9 cellular contexts compared by ENCODE assay signal in the genomic region with DNA sequence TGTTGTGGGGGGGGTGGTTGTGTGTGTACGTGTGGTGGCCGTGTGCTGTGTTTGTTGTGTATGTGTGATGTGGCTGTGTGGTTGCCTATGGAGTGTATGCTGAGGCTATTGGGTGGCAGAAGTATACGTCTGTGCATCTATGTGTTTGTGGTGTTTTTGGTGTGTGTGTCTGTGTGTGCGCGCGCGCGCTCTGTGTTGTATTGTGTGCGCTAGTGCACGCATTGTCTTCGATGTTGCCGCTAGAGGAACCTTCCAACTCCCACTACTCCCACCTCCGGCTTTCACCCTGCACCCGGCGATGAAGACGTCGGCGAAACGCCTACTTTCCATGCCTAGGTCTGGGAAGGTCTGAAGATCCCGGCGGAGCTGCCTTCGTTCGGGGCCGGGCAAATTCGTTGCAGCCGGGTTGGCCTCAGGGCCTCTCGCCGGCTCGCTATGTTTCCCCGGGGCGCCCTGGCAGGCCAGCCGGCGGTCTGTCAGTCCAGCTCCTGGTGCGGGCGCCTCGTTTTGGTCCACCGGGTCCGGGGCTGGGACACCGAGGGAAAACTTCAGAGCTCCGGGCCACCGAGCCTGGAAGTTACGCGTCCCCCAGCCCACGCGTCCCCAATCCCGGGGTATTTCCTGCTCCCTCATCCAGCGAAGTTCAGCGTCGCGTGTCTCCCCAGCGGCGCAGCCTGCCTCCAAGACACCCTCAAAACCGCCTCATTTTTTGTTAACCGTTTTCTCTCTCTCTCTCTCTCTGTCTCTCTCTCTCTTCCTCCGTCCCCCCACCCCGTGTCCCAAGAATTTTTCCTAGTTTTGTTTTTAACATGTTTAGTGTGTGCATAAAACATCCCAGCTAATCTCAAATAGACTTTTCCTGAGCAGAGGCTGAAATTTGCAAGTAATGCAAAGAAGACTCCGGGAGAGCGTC. TPM values are rescaled to one million over a fixed set of nuclear protein-coding genes. Genes with fewer than 3 reads are reported as not detected.
DNase-seq lines count a peak whose midpoint lies in the region; ATAC-seq and TF ChIP-seq lines count a peak whose summit lies in the region.
"Had no signal": no experiment of that assay in that cellular context is flagged by ENCODE, and none has a peak within 500 bp of the region (broad histone marks: within the 10 kb centered on the region; RNA-seq: fewer than 3 reads in every experiment).

No MANE protein-coding gene starts in this region.

- ATAC-seq in GM23338, result peak; percentile 11
- ATAC-seq in naive thymus-derived CD4-positive, alpha-beta T cell, result no peak
- no peak for ATAC-seq in HG02642 (IDR thresholded peaks at IDR 0.05; ENCODE audit: poor library complexity, unreplicated experiment)

- H3K4me3 Mint-ChIP-seq in CD14-positive monocyte (peak overlapping the region; percentile 73 to 94), GM23338 (peak overlapping the region; percentile 65)
- peak overlapping the region; percentile 57 to 83 (median 77) for H3K4me3 Mint-ChIP-seq in naive thymus-derived CD4-positive, alpha-beta T cell

- peaks cover 60 to 82% (median 79%) of the 10 kb centered on the region in 3 donors for H3K27me3 Mint-ChIP-seq in CD14-positive monocyte (ENCODE audit: low read depth in 3 of 3)
- peaks cover 86% of the 10 kb centered on the region for H3K27me3 Mint-ChIP-seq in GM23338 (ENCODE audit: insufficient read depth, low read depth, poor library complexity)
- H3K27me3 Mint-ChIP-seq in naive thymus-derived CD4-positive, alpha-beta T cell, result peaks cover 61 to 75% (median 68%) of the 10 kb centered on the region in 5 donors

- H3K79me2 ChIP-seq in GM23338 (replicated peaks; ENCODE audit: insufficient read depth), result no peaks in the 10 kb centered on the region

- intact Hi-C loops in CD14-positive monocyte (cut with micrococcal nuclease), result no loop called here
- intact Hi-C loops in naive thymus-derived CD4-positive, alpha-beta T cell (cut with micrococcal nuclease), result loop anchor here in 1 of 2 donors (1.0 to 10.0 kb wide), 4 partner anchors 8 to 1349 kb away; a partner anchor contains a TSS

- H3K4me1 Mint-ChIP-seq in CD14-positive monocyte, result peaks cover 68% of the 10 kb centered on the region
- H3K4me1 Mint-ChIP-seq in GM23338, result peaks cover 37% of the 10 kb centered on the region
- peaks cover 13 to 44% (median 36%) of the 10 kb centered on the region in 7 donors for H3K4me1 Mint-ChIP-seq in naive thymus-derived CD4-positive, alpha-beta T cell

- H3K36me3 Mint-ChIP-seq in CD14-positive monocyte, result peaks cover 17 to 31% of the 10 kb centered on the region in 2 donors
- H3K36me3 Mint-ChIP-seq in GM23338 (ENCODE audit: low read depth), result no peaks in the 10 kb centered on the region
- peaks cover 0 to 5% (median 3%) of the 10 kb centered on the region in 5 donors for H3K36me3 Mint-ChIP-seq in naive thymus-derived CD4-positive, alpha-beta T cell

- TF ChIP-seq CTCF in CD14-positive monocyte (IDR thresholded peaks at IDR 0.05), result no peak
- TF ChIP-seq CTCF in GM23338 (conservative IDR thresholded peaks at IDR 0.05; ENCODE audit: low read depth in 2 of 2), result no peak
- TF ChIP-seq CTCF in astrocyte of the spinal cord (IDR thresholded peaks at IDR 0.05; ENCODE audit: low read depth, low read length), result no peak

- peaks cover 11% of the 10 kb centered on the region for H3F3A ChIP-seq in GM23338 (replicated peaks; ENCODE audit: low read depth)

- H3K4me3 ChIP-seq in GM23338 (peak overlapping the region; percentile 53), astrocyte of the spinal cord (ENCODE audit: low read depth, low read length) (no peak overlapping the region)
- no peak overlapping the region for H3K4me3 ChIP-seq in naive thymus-derived CD4-positive, alpha-beta T cell (ENCODE audit: low read length)

- H4K20me1 ChIP-seq in GM23338 (replicated peaks; ENCODE audit: insufficient read depth), result peaks cover 26% of the 10 kb centered on the region

- H3K9me2 ChIP-seq in GM23338 (ENCODE audit: insufficient read depth), result no peaks in the 10 kb centered on the region

- H3K27ac ChIP-seq in GM23338 (ENCODE audit: low read depth), result no peak overlapping the region
- H3K27ac ChIP-seq in naive thymus-derived CD4-positive, alpha-beta T cell (ENCODE audit: low read depth, low read length), result no peak overlapping the region

- H3K4me2 ChIP-seq in GM23338, result peak overlapping the region; percentile 79

- in situ Hi-C loops in astrocyte of the spinal cord (cut with HindIII; ENCODE audit: low sequenced_read_pairs), result no loop called here

- peaks cover 0 to 27% (median 20%) of the 10 kb centered on the region in 7 donors for H3K9me3 Mint-ChIP-seq in CD14-positive monocyte
- no peaks in the 10 kb centered on the region; the same call in 1 of the 3 replicates for H3K9me3 Mint-ChIP-seq in GM23338
- H3K9me3 Mint-ChIP-seq in naive thymus-derived CD4-positive, alpha-beta T cell, result peaks cover 0 to 19% (median 9%) of the 10 kb centered on the region in 11 donors

- no peaks in the 10 kb centered on the region for H3K36me3 ChIP-seq in GM23338 (ENCODE audit: insufficient read depth)
- H3K36me3 ChIP-seq in naive thymus-derived CD4-positive, alpha-beta T cell (ENCODE audit: control insufficient read depth in 2 of 3, insufficient read depth in 3 of 3, low read length in 3 of 3), result no peaks in the 10 kb centered on the region

- POLR2A ChIA-PET in naive thymus-derived CD4-positive, alpha-beta T cell (lab: Charles Lee), result interaction anchor here (1.1 to 1.2 kb wide), 2 partner anchors 33 to 114 kb away, joined by 3 to 7 read pairs; no protein-coding TSS in a partner anchor

- DNase-seq in CD14-positive monocyte (ENCODE audit: low spot score) (no peak), GM23338 (ENCODE audit: low spot score) (peak; percentile 72), astrocyte of the spinal cord (ENCODE audit: low read depth, low spot score) (peak; percentile 4), COLO829 (ENCODE audit: low spot score) (no peak), NCI-H748 (lab: John Stamatoyannopoulos, UW; ENCODE audit: unreplicated experiment) (no peak), NK-92 (lab: John Stamatoyannopoulos, UW; ENCODE audit: unreplicated experiment) (no peak)
- DNase-seq in naive thymus-derived CD4-positive, alpha-beta T cell, result no peak

- H2AFZ ChIP-seq in GM23338, result peak overlapping the region; percentile 63; the same call in 1 of the 2 replicates

- CTCF ChIA-PET in naive thymus-derived CD4-positive, alpha-beta T cell (lab: Charles Lee), result interaction anchor here (1.2 to 1.4 kb wide), 2 partner anchors 11 to 33 kb away, joined by 5 read pairs; no protein-coding TSS in a partner anchor

- H3K27ac Mint-ChIP-seq in CD14-positive monocyte, result peak overlapping the region in 1 of 7 donors; percentile 54
- H3K27ac Mint-ChIP-seq in GM23338, result no peak overlapping the region
- H3K27ac Mint-ChIP-seq in naive thymus-derived CD4-positive, alpha-beta T cell, result peak overlapping the region in 3 of 9 donors; percentile 4 to 76 (median 75)

- H3K4me1 ChIP-seq in GM23338 (ENCODE audit: insufficient read depth), result peaks cover 42% of the 10 kb centered on the region
- H3K4me1 ChIP-seq in naive thymus-derived CD4-positive, alpha-beta T cell (ENCODE audit: control insufficient read depth in 2 of 2, insufficient read depth in 2 of 2, low read length in 2 of 2), result peaks cover 3 to 26% of the 10 kb centered on the region in 2 donors

- peaks cover 83% of the 10 kb centered on the region for H3K27me3 ChIP-seq in GM23338 (ENCODE audit: insufficient read depth)
- H3K27me3 ChIP-seq in naive thymus-derived CD4-positive, alpha-beta T cell (ENCODE audit: control insufficient read depth in 2 of 2, insufficient read depth in 2 of 2, low read length in 2 of 2), result peaks cover 11 to 40% of the 10 kb centered on the region in 2 donors

- no peaks in the 10 kb centered on the region for H3K9me3 ChIP-seq in naive thymus-derived CD4-positive, alpha-beta T cell (ENCODE audit: control insufficient read depth in 2 of 3, low read length in 3 of 3)

TF ChIP-seq in GM23338, 12 proteins besides CTCF, POLR2A, EP300 and RAD21 (continues in another document):
- TF ChIP-seq, protein P1, sequence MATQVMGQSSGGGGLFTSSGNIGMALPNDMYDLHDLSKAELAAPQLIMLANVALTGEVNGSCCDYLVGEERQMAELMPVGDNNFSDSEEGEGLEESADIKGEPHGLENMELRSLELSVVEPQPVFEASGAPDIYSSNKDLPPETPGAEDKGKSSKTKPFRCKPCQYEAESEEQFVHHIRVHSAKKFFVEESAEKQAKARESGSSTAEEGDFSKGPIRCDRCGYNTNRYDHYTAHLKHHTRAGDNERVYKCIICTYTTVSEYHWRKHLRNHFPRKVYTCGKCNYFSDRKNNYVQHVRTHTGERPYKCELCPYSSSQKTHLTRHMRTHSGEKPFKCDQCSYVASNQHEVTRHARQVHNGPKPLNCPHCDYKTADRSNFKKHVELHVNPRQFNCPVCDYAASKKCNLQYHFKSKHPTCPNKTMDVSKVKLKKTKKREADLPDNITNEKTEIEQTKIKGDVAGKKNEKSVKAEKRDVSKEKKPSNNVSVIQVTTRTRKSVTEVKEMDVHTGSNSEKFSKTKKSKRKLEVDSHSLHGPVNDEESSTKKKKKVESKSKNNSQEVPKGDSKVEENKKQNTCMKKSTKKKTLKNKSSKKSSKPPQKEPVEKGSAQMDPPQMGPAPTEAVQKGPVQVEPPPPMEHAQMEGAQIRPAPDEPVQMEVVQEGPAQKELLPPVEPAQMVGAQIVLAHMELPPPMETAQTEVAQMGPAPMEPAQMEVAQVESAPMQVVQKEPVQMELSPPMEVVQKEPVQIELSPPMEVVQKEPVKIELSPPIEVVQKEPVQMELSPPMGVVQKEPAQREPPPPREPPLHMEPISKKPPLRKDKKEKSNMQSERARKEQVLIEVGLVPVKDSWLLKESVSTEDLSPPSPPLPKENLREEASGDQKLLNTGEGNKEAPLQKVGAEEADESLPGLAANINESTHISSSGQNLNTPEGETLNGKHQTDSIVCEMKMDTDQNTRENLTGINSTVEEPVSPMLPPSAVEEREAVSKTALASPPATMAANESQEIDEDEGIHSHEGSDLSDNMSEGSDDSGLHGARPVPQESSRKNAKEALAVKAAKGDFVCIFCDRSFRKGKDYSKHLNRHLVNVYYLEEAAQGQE (IDR thresholded peaks at IDR 0.05; ENCODE audit: unreplicated experiment), result no peak

RNA-seq across cellular contexts. Expression of a gene that starts 5.1 kb away (rescaled TPM):
- polyA plus RNA-seq in CD14-positive monocyte (under 1 TPM in 1 of 2 donors, not detected in 1; 0.20 TPM), GM23338 (2016; fragmentation: Nextera tagmentation; extraction: Ambion mirVana) (0.79 and 0.80 TPM in 2 replicates)
- total RNA-seq in GM23338 (2014; rRNA removed; shearing (Covaris generic)), result 0.10 and 0.58 TPM in 2 replicates
- 1 to 10 TPM in 2 of 5 experiments, under 1 TPM in 3; 0.34 to 1.6 (median 0.74) TPM for total RNA-seq in naive thymus-derived CD4-positive, alpha-beta T cell
- polyA plus RNA-seq in naive thymus-derived CD4-positive, alpha-beta T cell, result not detected
- total RNA-seq: myocyte had no signal

RNA-seq across cellular contexts. Expression of a gene that starts 31.1 kb away (rescaled TPM):
- polyA plus RNA-seq in CD14-positive monocyte, result not detected
- total RNA-seq in GM23338 (2014; rRNA removed; shearing (Covaris generic)), result 0.14 TPM in 1 of 2 replicates, not detected in the other
- polyA plus RNA-seq in GM23338 (2016; fragmentation: Nextera tagmentation; extraction: Ambion mirVana), result 0.19 and 0.27 TPM in 2 replicates
- not detected for total RNA-seq in naive thymus-derived CD4-positive, alpha-beta T cell
- not detected for polyA plus RNA-seq in naive thymus-derived CD4-positive, alpha-beta T cell

Comparison
In these comparisons a context has a peak if more than half of its experiments do, and no peak if none do; other contexts are left out.
1. DNase-seq: peak in GM23338 (single experiment) and astrocyte of the spinal cord (single experiment); none in CD14-positive monocyte (single experiment), naive thymus-derived CD4-positive, alpha-beta T cell (0 of 9), COLO829 (single experiment), NCI-H748 (single experiment) and NK-92 (single experiment).
2. Peak in every context shown above with its lines, with median percentiles within 50 percentile points of each other: H3K4me3 Mint-ChIP-seq.